Comparison of ENCODE assay signal across 22 cellular contexts in the genomic region with DNA sequence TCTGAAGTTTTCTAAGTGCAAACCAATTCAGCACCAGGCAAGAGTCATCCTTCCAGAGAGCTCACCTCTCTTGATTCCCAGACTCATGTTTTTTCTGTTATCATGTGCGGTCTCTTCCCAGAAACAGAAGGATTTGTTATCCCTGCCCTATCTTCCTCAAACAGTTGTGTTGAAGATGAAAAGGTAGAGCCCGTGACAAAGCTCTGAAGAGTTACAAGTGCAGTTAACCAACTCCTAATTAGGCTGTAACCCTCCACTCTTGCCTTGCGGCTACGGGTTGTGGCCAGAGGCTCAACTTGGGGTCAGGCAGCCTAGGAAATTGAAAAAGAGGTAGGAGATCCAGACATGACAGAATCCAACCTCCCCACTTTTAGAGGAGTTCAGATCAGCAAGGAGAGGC.
"Had no signal": no experiment of that assay in that cellular context is flagged by ENCODE, and none has a peak within 500 bp of the region (broad histone marks: within the 10 kb centered on the region; RNA-seq: fewer than 3 reads in every experiment).

No MANE protein-coding gene starts in this region.

- H3K36me3 ChIP-seq: cardiac muscle cell, heart right ventricle, lower lobe of right lung, prostate gland, spleen, upper lobe of left lung had no signal

- H3K4me1 ChIP-seq: body of pancreas, lower lobe of right lung, prostate gland had no signal

- H3K9me3 ChIP-seq: body of pancreas, heart right ventricle, lower lobe of right lung, prostate gland, spleen, testis, upper lobe of left lung had no signal

- H3K27ac ChIP-seq: body of pancreas, cardiac muscle cell, heart right ventricle, lower lobe of right lung, prostate gland, spleen, testis, upper lobe of left lung, VCaP had no signal

- H3K27me3 ChIP-seq: body of pancreas, cardiac muscle cell, heart right ventricle, testis, upper lobe of left lung had no signal

- ATAC-seq: activated CD4-positive, CD25-positive, alpha-beta regulatory T cell treated with anti-CD3 and anti-CD28 coated beads, Interleukin-2, amount 50 U/mL, for 24 hours; activated CD8-positive, alpha-beta memory T cell treated with anti-CD3 and anti-CD28 coated beads, Interleukin-2, amount 10 ng/mL, durations not matched to agents 7 days and 5 days; activated CD8-positive, alpha-beta T cell treated with anti-CD3 and anti-CD28 coated beads for 36 hours; activated naive CD8-positive, alpha-beta T cell treated with anti-CD3 and anti-CD28 coated beads, Interleukin-2, amount 50 U/mL, for 24 hours; body of pancreas; heart right ventricle; lower lobe of right lung; naive thymus-derived CD8-positive, alpha-beta T cell had no signal

- H3K4me3 ChIP-seq: body of pancreas, cardiac muscle cell, heart right ventricle, lower lobe of right lung, prostate gland, spleen, testis, upper lobe of left lung had no signal

- DNase-seq: activated CD4-positive, alpha-beta T cell treated with anti-CD3 and anti-CD28 coated beads, Interleukin-2, amount 10 ng/mL, durations not matched to agents 24 days and 14 days; activated CD8-positive, alpha-beta memory T cell treated with anti-CD3 and anti-CD28 coated beads, Interleukin-2, amount 10 ng/mL, durations not matched to agents 7 days and 5 days; activated CD8-positive, alpha-beta T cell treated with anti-CD3 and anti-CD28 coated beads for 36 hours; activated gamma-delta T cell; activated naive CD4-positive, alpha-beta T cell treated with anti-CD3 and anti-CD28 coated beads, Interleukin-2, amount 50 U/mL, for 16 hours; activated naive CD8-positive, alpha-beta T cell treated with anti-CD3 and anti-CD28 coated beads, Interleukin-2, amount 50 U/mL, for 24 hours; anterior cingulate cortex; body of pancreas; cortex of kidney; heart right ventricle; kidney; lower lobe of right lung; naive thymus-derived CD8-positive, alpha-beta T cell; spleen; stimulated activated CD4-positive, alpha-beta T cell treated with anti-CD3 and anti-CD28 coated beads, Interleukin-4, amount 100 ng/mL, for 1 hour; stimulated activated naive CD4-positive, alpha-beta T cell; testis; upper lobe of left lung had no signal
